In genomic region chr7:77121860-77122681, GRCh38 we compare ENCODE assay signal across 8 cellular contexts. TPM values are rescaled to one million over a fixed set of nuclear protein-coding genes. Genes with fewer than 3 reads are reported as not detected.
DNase-seq lines count a peak whose midpoint lies in the region; ATAC-seq and TF ChIP-seq lines count a peak whose summit lies in the region.
"Not testable (repeated sequence)": the region's sequence is repeated elsewhere in the genome, so short reads cannot be mapped to it uniquely, and the experiment has no call there.

A gene with protein sequence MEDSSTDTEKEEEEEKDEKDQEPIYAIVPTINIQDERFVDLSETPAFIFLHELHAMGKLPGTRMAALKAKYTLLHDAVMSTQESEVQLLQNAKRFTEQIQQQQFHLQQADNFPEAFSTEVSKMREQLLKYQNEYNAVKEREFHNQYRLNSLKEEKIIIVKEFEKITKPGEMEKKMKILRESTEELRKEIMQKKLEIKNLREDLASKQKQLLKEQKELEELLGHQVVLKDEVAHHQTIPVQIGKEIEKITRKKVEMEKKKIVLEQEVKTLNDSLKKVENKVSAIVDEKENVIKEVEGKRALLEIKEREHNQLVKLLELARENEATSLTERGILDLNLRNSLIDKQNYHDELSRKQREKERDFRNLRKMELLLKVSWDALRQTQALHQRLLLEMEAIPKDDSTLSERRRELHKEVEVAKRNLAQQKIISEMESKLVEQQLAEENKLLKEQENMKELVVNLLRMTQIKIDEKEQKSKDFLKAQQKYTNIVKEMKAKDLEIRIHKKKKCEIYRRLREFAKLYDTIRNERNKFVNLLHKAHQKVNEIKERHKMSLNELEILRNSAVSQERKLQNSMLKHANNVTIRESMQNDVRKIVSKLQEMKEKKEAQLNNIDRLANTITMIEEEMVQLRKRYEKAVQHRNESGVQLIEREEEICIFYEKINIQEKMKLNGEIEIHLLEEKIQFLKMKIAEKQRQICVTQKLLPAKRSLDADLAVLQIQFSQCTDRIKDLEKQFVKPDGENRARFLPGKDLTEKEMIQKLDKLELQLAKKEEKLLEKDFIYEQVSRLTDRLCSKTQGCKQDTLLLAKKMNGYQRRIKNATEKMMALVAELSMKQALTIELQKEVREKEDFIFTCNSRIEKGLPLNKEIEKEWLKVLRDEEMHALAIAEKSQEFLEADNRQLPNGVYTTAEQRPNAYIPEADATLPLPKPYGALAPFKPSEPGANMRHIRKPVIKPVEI (plus strand): TSS chr7:77122615. CDS start chr7:77167669, 45,054 bp downstream.

- H3K4me1 ChIP-seq in CD8-positive, alpha-beta memory T cell (ENCODE audit: insufficient read depth, low read length); lung (ENCODE audit: control insufficient read depth in 2 of 2, insufficient read depth in 2 of 2, low read length in 2 of 2): not testable (repeated sequence)

- 0 to 1% methylated on average over 42 to 50 of the region's 50 CpGs for WGBS in lung, 2 donors

- not testable (repeated sequence) for H3K9me3 ChIP-seq in CD8-positive, alpha-beta memory T cell (ENCODE audit: low read length); lung (ENCODE audit: control insufficient read depth in 2 of 2, insufficient read depth in 1 of 2, low read length in 1 of 2)

- not testable (repeated sequence) for TF ChIP-seq CTCF in lung (IDR thresholded peaks at IDR 0.05; ENCODE audit: control extremely low read depth, extremely low read depth)

- H3K36me3 Mint-ChIP-seq in CD8-positive, alpha-beta memory T cell, result not testable (repeated sequence)

- peak within 1 kb of the TSS; percentile 59 for H3K27ac ChIP-seq in CD8-positive, alpha-beta memory T cell (ENCODE audit: low read depth, low read length)
- H3K27ac ChIP-seq in lung (ENCODE audit: low read depth in 1 of 2, low read length in 1 of 2), result peak within 1 kb of the TSS; percentile 76 to 94

- not testable (repeated sequence) for H3K27me3 Mint-ChIP-seq in CD8-positive, alpha-beta memory T cell

- not testable (repeated sequence) for H3K27me3 ChIP-seq in CD8-positive, alpha-beta memory T cell (ENCODE audit: insufficient read depth, low read length, poor library complexity, severe bottlenecking); lung (ENCODE audit: control insufficient read depth, insufficient read depth)

- not testable (repeated sequence) for H3K36me3 ChIP-seq in CD8-positive, alpha-beta memory T cell (ENCODE audit: insufficient read depth, low read length); lung (ENCODE audit: control insufficient read depth in 2 of 2, insufficient read depth in 2 of 2, low read length in 2 of 2)

- H3K4me3 Mint-ChIP-seq in CD8-positive, alpha-beta memory T cell, result peak within 1 kb of the TSS; percentile 79 to 93 (median 88)

- POLR2A ChIA-PET in CD8-positive, alpha-beta memory T cell (lab: Charles Lee), result not testable (repeated sequence)

- DNase-seq in CD8-positive, alpha-beta memory T cell, result peak; percentile 85 to 97 (median 93)
- DNase-seq in HT-29 (ENCODE audit: low spot score) (peak; percentile 99), NK-92 (lab: John Stamatoyannopoulos, UW; ENCODE audit: unreplicated experiment) (peak; percentile 77), lung (ENCODE audit: low spot score) (peak; percentile 99)
- peak; percentile 84 to 86 for DNase-seq in activated CD8-positive, alpha-beta memory T cell treated with anti-CD3 and anti-CD28 coated beads for 1 hour (ENCODE audit: extremely low read depth in 1 of 2, low read depth in 1 of 2)
- DNase-seq in effector CD8-positive, alpha-beta T cell (lab: John Stamatoyannopoulos, UW), result peak; percentile 93
- peak; percentile 75 to 82 (median 81) for DNase-seq in stimulated activated CD4-positive, alpha-beta T cell treated with anti-CD3 and anti-CD28 coated beads, TNF-alpha, amount 100 ng/mL, for 1 hour (ENCODE audit: low read depth in 3 of 3, low spot score in 1 of 3)

- not testable (repeated sequence) for H3K9me3 Mint-ChIP-seq in CD8-positive, alpha-beta memory T cell

- peak within 1 kb of the TSS; percentile 93 for H3K4me3 ChIP-seq in CD8-positive, alpha-beta memory T cell (ENCODE audit: low read length)
- peak within 1 kb of the TSS; percentile 96 for H3K4me3 ChIP-seq in lung

- peaks cover 11 to 20% (median 17%) of the 10 kb centered on the region in 3 donors for H3K4me1 Mint-ChIP-seq in CD8-positive, alpha-beta memory T cell

- CTCF ChIA-PET in CD8-positive, alpha-beta memory T cell (lab: Charles Lee), result interaction anchor here (1.0 to 1.3 kb wide), 3 partner anchors 78 to 210 kb away, joined by 3 to 13 read pairs (median 6); partner anchors contain the start of gene FGL2

- peak; percentile 98 for ATAC-seq in GM21367 (IDR thresholded peaks at IDR 0.05; ENCODE audit: unreplicated experiment)
- ATAC-seq in lung (ENCODE audit: insufficient read depth, low FRiP score), result peak; percentile 98

- peak within 1 kb of the TSS; percentile 0 to 91 (median 66) for H3K27ac Mint-ChIP-seq in CD8-positive, alpha-beta memory T cell

RNA-seq across cellular contexts. Expression of the gene that starts here (rescaled TPM):
- total RNA-seq in CD8-positive, alpha-beta memory T cell, result 1 to 10 TPM; 1.2 to 1.5 TPM
- 5.6 TPM for polyA plus RNA-seq in CD8-positive, alpha-beta memory T cell
- total RNA-seq in HT-29 (2014; rRNA removed; shearing (Covaris generic)), result not detected in 2 replicates
- total RNA-seq in lung, result 10 to 100 TPM; 25.1 to 29.6 TPM
- 1 to 10 TPM; 8.4 to 9.8 TPM for polyA plus RNA-seq in lung

Comparison
In these comparisons a context has a peak if more than half of its experiments do, and no peak if none do; other contexts are left out.
1. Peak in every context shown above with its lines: DNase-seq, ATAC-seq, H3K4me3 ChIP-seq and H3K27ac ChIP-seq.
2. RNA of the gene that starts here (total RNA-seq): 25.1 to 29.6 TPM in lung; 1.2 to 1.5 TPM in CD8-positive, alpha-beta memory T cell and not detected in HT-29; every median in the first group is over 10 times any median in the second.
3. Peak in DNase-seq in HT-29; RNA of the gene not detected or under 1 TPM.